Comparison of ENCODE assay signal across 18 cellular contexts in genomic region chrX:154525606-154526490, GRCh38. TPM values are rescaled to one million over a fixed set of nuclear protein-coding genes. Genes with fewer than 3 reads are reported as not detected.
DNase-seq lines count a peak whose midpoint lies in the region; ATAC-seq, FAIRE-seq and TF ChIP-seq lines count a peak whose summit lies in the region.
"Had no signal": no experiment of that assay in that cellular context is flagged by ENCODE, and none has a peak within 500 bp of the region (broad histone marks: within the 10 kb centered on the region; RNA-seq: fewer than 3 reads in every experiment).

No MANE protein-coding gene starts in this region.

- 85% methylated on average over 14 of the region's 14 CpGs for WGBS in hepatocyte (ENCODE audit: low lambda C conversion rate, missing lambda C conversion rate)
- 78 to 85% (median 81%) methylated on average over 13 to 14 of the region's 14 CpGs for WGBS in small intestine, 3 donors

- TF ChIP-seq CTCF in hepatocyte (IDR thresholded peaks at IDR 0.05; ENCODE audit: poor library complexity) (no peak), vagina (IDR thresholded peaks at IDR 0.05) (no peak)

- H3K27me3 ChIP-seq in hepatocyte: no peaks in the 10 kb centered on the region
- no peaks in the 10 kb centered on the region for H3K27me3 ChIP-seq in vagina
- no peaks in the 10 kb centered on the region for H3K27me3 ChIP-seq in small intestine (ENCODE audit: control insufficient read depth in 2 of 2, insufficient read depth in 2 of 2, low read length in 2 of 2)
- H3K27me3 ChIP-seq: cardiac muscle cell, testis had no signal

- no peaks in the 10 kb centered on the region for H3K27me3 Mint-ChIP-seq in stimulated activated naive CD8-positive, alpha-beta T cell treated with anti-CD3 and anti-CD28 coated beads, Interleukin-15, amount 100 ng/mL, for 72 hours
- H3K27me3 Mint-ChIP-seq in T-helper 17 cell: no peaks in the 10 kb centered on the region

- peak overlapping the region; percentile 36 to 90 for H3K27ac Mint-ChIP-seq in stimulated activated naive CD8-positive, alpha-beta T cell treated with anti-CD3 and anti-CD28 coated beads, Interleukin-15, amount 100 ng/mL, for 72 hours
- peak overlapping the region; percentile 56 for H3K27ac Mint-ChIP-seq in T-helper 17 cell

- H3K27ac ChIP-seq in hepatocyte: peak overlapping the region; percentile 96
- H3K27ac ChIP-seq in vagina: peak overlapping the region; percentile 54
- no peak overlapping the region for H3K27ac ChIP-seq in small intestine (ENCODE audit: low read depth in 1 of 2, low read length in 1 of 2)

- H3K4me1 ChIP-seq in hepatocyte (ENCODE audit: insufficient read depth) (peaks cover 11% of the 10 kb centered on the region), vagina (no peaks in the 10 kb centered on the region), small intestine (ENCODE audit: control insufficient read depth in 2 of 2, insufficient read depth in 1 of 2, low read depth in 1 of 2, low read length in 1 of 2) (no peaks in the 10 kb centered on the region)
- H3K4me1 ChIP-seq: testis had no signal

- H3K4me3 Mint-ChIP-seq in stimulated activated naive CD8-positive, alpha-beta T cell treated with anti-CD3 and anti-CD28 coated beads, Interleukin-15, amount 100 ng/mL, for 72 hours: no peak overlapping the region
- peak overlapping the region; percentile 55 for H3K4me3 Mint-ChIP-seq in T-helper 17 cell
- H3K4me3 Mint-ChIP-seq: natural killer cell treated with Interleukin-12 subunit alpha and Interleukin-12 subunit beta and Interleukin-15 and Interleukin-18, amount 100 ng/mL, for 72 hours had no signal

- H3K9me3 ChIP-seq in T-helper 17 cell (ENCODE audit: control insufficient read depth, low read length, poor library complexity, severe bottlenecking): no peaks in the 10 kb centered on the region
- no peaks in the 10 kb centered on the region for H3K9me3 ChIP-seq in hepatocyte (ENCODE audit: low read depth)
- H3K9me3 ChIP-seq in vagina: no peaks in the 10 kb centered on the region
- no peaks in the 10 kb centered on the region for H3K9me3 ChIP-seq in small intestine (ENCODE audit: control insufficient read depth, low read depth)
- H3K9me3 ChIP-seq: testis had no signal

- no peaks in the 10 kb centered on the region for H3K36me3 Mint-ChIP-seq in T-helper 17 cell (ENCODE audit: low read depth)
- H3K36me3 Mint-ChIP-seq: natural killer cell treated with Interleukin-12 subunit alpha and Interleukin-12 subunit beta and Interleukin-15 and Interleukin-18, amount 100 ng/mL, for 72 hours had no signal

- no peak for TF ChIP-seq POLR2A in vagina (IDR thresholded peaks at IDR 0.05)

- FAIRE-seq in small intestine (lab: Jason Lieb, UNC): no peak

- H3K4me3 ChIP-seq in hepatocyte: no peak overlapping the region
- H3K4me3 ChIP-seq in vagina: no peak overlapping the region
- no peak overlapping the region for H3K4me3 ChIP-seq in small intestine (ENCODE audit: low read depth in 1 of 2, low read length in 2 of 2)
- H3K4me3 ChIP-seq: cardiac muscle cell, testis had no signal

- no peak for DNase-seq in stimulated activated naive CD8-positive, alpha-beta T cell treated with anti-CD3 and anti-CD28 coated beads, Interleukin-15, amount 100 ng/mL, for 72 hours
- DNase-seq in stimulated activated naive CD8-positive, alpha-beta T cell treated with anti-CD3 and anti-CD28 coated beads, Interleukin-15, Interleukin-2, amounts not matched to agents 100 U/mL and 50 U/mL, for 24 hours: no peak
- DNase-seq in T-helper 17 cell: no peak
- DNase-seq in hepatocyte (ENCODE audit: low spot score): no peak
- no peak for DNase-seq in vagina (ENCODE audit: extremely low spot score in 2 of 2)
- DNase-seq in activated CD4-positive, CD25-positive, alpha-beta regulatory T cell treated with anti-CD3 and anti-CD28 coated beads, Interleukin-2, amount 50 U/mL, for 72 hours: no peak
- no peak for DNase-seq in small intestine
- DNase-seq: activated effector memory CD4-positive, alpha-beta T cell treated with anti-CD3 and anti-CD28 coated beads, Interleukin-2, amount 50 U/mL, for 16 hours; DMS79; KG1; NCI-H1417; NCI-H226; SIG-M5; stimulated activated CD4-positive, alpha-beta T cell treated with anti-CD3 and anti-CD28 coated beads, Interleukin-1b, Interleukin-23, amount 100 ng/mL, for 48 hours; testis had no signal

- no peaks in the 10 kb centered on the region for H3K79me2 ChIP-seq in hepatocyte

- no peaks in the 10 kb centered on the region for H3K9me2 ChIP-seq in hepatocyte (replicated peaks; ENCODE audit: insufficient read depth)

- H3K4me2 ChIP-seq in hepatocyte: no peak overlapping the region

- H3K36me3 ChIP-seq in hepatocyte (replicated peaks; ENCODE audit: insufficient read depth, low read depth) (no peaks in the 10 kb centered on the region), vagina (no peaks in the 10 kb centered on the region), small intestine (ENCODE audit: control insufficient read depth in 2 of 2, insufficient read depth in 2 of 2, low read length in 2 of 2) (no peaks in the 10 kb centered on the region)
- H3K36me3 ChIP-seq: cardiac muscle cell had no signal

- no peak for ATAC-seq in stimulated activated naive CD8-positive, alpha-beta T cell treated with anti-CD3 and anti-CD28 coated beads, Interleukin-15, amount 100 ng/mL, for 72 hours
- no peak for ATAC-seq in stimulated activated naive CD8-positive, alpha-beta T cell treated with anti-CD3 and anti-CD28 coated beads, Interleukin-15, Interleukin-2, amounts not matched to agents 100 U/mL and 50 U/mL, for 24 hours
- ATAC-seq in T-helper 17 cell (no peak), HG02981 (IDR thresholded peaks at IDR 0.05; ENCODE audit: unreplicated experiment) (no peak)

- H4K20me1 ChIP-seq in hepatocyte (ENCODE audit: insufficient read depth, poor library complexity, severe bottlenecking): no peaks in the 10 kb centered on the region

- H3K4me1 Mint-ChIP-seq in stimulated activated naive CD8-positive, alpha-beta T cell treated with anti-CD3 and anti-CD28 coated beads, Interleukin-15, amount 100 ng/mL, for 72 hours: peaks cover 25% of the 10 kb centered on the region
- peaks cover 12% of the 10 kb centered on the region for H3K4me1 Mint-ChIP-seq in T-helper 17 cell

- H2AFZ ChIP-seq in hepatocyte: no peak overlapping the region

- intact Hi-C loops in vagina (cut with DNase I): no loop called here

- H3K9me3 Mint-ChIP-seq in stimulated activated naive CD8-positive, alpha-beta T cell treated with anti-CD3 and anti-CD28 coated beads, Interleukin-15, amount 100 ng/mL, for 72 hours: no peaks in the 10 kb centered on the region
- H3K9me3 Mint-ChIP-seq: natural killer cell treated with Interleukin-12 subunit alpha and Interleukin-12 subunit beta and Interleukin-15 and Interleukin-18, amount 100 ng/mL, for 72 hours had no signal

RNA-seq across cellular contexts. Expression of gene FAM3A, which starts 9.8 kb away (rescaled TPM):
- 10 to 100 TPM; 32.5 to 34.0 TPM for total RNA-seq in T-helper 17 cell
- 33.8 and 41.1 TPM in 2 replicates for total RNA-seq in hepatocyte
- polyA plus RNA-seq in hepatocyte: 68.0 and 70.9 TPM in 2 replicates
- total RNA-seq in vagina: 59.9 TPM
- 100 to 1,000 TPM in 2 of 3 donors, 10 to 100 TPM in 1; 61.4 to 123 (median 119) TPM for polyA plus RNA-seq in small intestine

RNA-seq across cellular contexts. Expression of gene G6PD, which starts 20.8 kb away (rescaled TPM):
- total RNA-seq in T-helper 17 cell: 10 to 100 TPM; 28.5 to 44.9 TPM
- 24.8 and 26.2 TPM in 2 replicates for total RNA-seq in hepatocyte
- polyA plus RNA-seq in hepatocyte: 9.8 and 12.8 TPM in 2 replicates
- 86.4 TPM for total RNA-seq in vagina
- polyA plus RNA-seq in small intestine: 10 to 100 TPM; 10.5 to 23.4 (median 11.1) TPM

RNA-seq across cellular contexts. Expression of gene IKBKG, which starts 21.6 kb away (rescaled TPM):
- total RNA-seq in T-helper 17 cell (10 to 100 TPM; 35.9 to 45.1 TPM), hepatocyte (19.7 and 21.4 TPM in 2 replicates), vagina (11.8 TPM)
- polyA plus RNA-seq in hepatocyte (30.7 and 32.9 TPM in 2 replicates), small intestine (10 to 100 TPM; 21.1 to 34.9 (median 34.2) TPM)

RNA-seq across cellular contexts. Expression of gene SLC10A3, which starts 35.4 kb away (rescaled TPM):
- total RNA-seq in T-helper 17 cell (10 to 100 TPM; 23.9 to 29.5 TPM), hepatocyte (28.8 and 29.3 TPM in 2 replicates), vagina (28.2 TPM)
- polyA plus RNA-seq in hepatocyte (48.3 and 59.8 TPM in 2 replicates), small intestine (10 to 100 TPM; 11.6 to 19.1 (median 12.4) TPM)

RNA-seq across cellular contexts. Expression of gene UBL4A, which starts 39.4 kb away (rescaled TPM):
- 10 to 100 TPM; 15.2 to 30.6 TPM for total RNA-seq in T-helper 17 cell
- 25.0 and 26.7 TPM in 2 replicates for total RNA-seq in hepatocyte
- polyA plus RNA-seq in hepatocyte: 29.9 and 34.0 TPM in 2 replicates
- total RNA-seq in vagina: 30.2 TPM
- polyA plus RNA-seq in small intestine: 10 to 100 TPM; 26.5 to 32.3 (median 30.2) TPM

Comparison
In these comparisons a context has a peak if more than half of its experiments do, and no peak if none do; other contexts are left out.
1. H3K27ac ChIP-seq: peak in hepatocyte (single experiment) and vagina (single experiment); none in small intestine (0 of 2).